In genomic region chr11:47261291-47261800, GRCh38 we compare ENCODE assay signal across 31 cellular contexts.
"Had no signal": no experiment of that assay in that cellular context is flagged by ENCODE, and none has a peak within 500 bp of the region (broad histone marks: within the 10 kb centered on the region; RNA-seq: fewer than 3 reads in every experiment).

No MANE protein-coding gene starts in this region.

- H3K4me3 ChIP-seq: ascending aorta, ovary, skin epidermis, tibial nerve had no signal

- H3K27me3 Mint-ChIP-seq: activated B cell treated with CpG ODN at 0.5 μM for 24 hours; activated naive CD4-positive, alpha-beta T cell treated with anti-CD3 and anti-CD28 coated beads, Interleukin-2, amount 50 U/mL, for 24 hours; activated T-cell treated with anti-CD3 and anti-CD28 coated beads, Interleukin-2, amount 50 U/mL, for 24 hours; activated T-helper 17 cell treated with anti-CD3 and anti-CD28 coated beads, Interleukin-2, amount 50 U/mL, for 72 hours; brain; effector memory CD8-positive, alpha-beta T cell; naive B cell; progenitor cell of endocrine pancreas had no signal

- H3K27ac Mint-ChIP-seq: activated B cell treated with CpG ODN at 0.5 μM for 24 hours; activated naive CD4-positive, alpha-beta T cell treated with anti-CD3 and anti-CD28 coated beads, Interleukin-2, amount 50 U/mL, for 24 hours; activated T-cell treated with anti-CD3 and anti-CD28 coated beads, Interleukin-2, amount 50 U/mL, for 24 hours; activated T-helper 17 cell treated with anti-CD3 and anti-CD28 coated beads, Interleukin-2, amount 50 U/mL, for 72 hours; effector memory CD8-positive, alpha-beta T cell; mesothelial cell of epicardium; naive B cell; nephron progenitor cell; progenitor cell of endocrine pancreas; stimulated activated effector memory CD8-positive, alpha-beta T cell treated with anti-CD3 and anti-CD28 coated beads, Interleukin-12 subunit alpha, Interleukin-12 subunit beta, amount 100 ng/mL, for 72 hours; T-helper 1 cell treated with Interleukin-12 subunit alpha and Interleukin-12 subunit beta and Interleukin-4 antibody, amounts not matched to agents 30 μg/mL and 1 μg/mL, for 36 hours had no signal

- ATAC-seq: activated T-helper 17 cell treated with anti-CD3 and anti-CD28 coated beads, Interleukin-2, amount 50 U/mL, for 72 hours; effector memory CD8-positive, alpha-beta T cell; left cardiac atrium; left ventricle myocardium superior; sciatic nerve; stimulated activated effector memory CD8-positive, alpha-beta T cell treated with anti-CD3 and anti-CD28 coated beads, Interleukin-12 subunit alpha, Interleukin-12 subunit beta, amount 100 ng/mL, for 72 hours had no signal

- H3K36me3 Mint-ChIP-seq: activated naive CD4-positive, alpha-beta T cell treated with anti-CD3 and anti-CD28 coated beads, Interleukin-2, amount 50 U/mL, for 24 hours; brain; mesothelial cell of epicardium; naive B cell; stimulated activated effector memory CD8-positive, alpha-beta T cell treated with anti-CD3 and anti-CD28 coated beads, Interleukin-12 subunit alpha, Interleukin-12 subunit beta, amount 100 ng/mL, for 72 hours had no signal

- H3K27me3 ChIP-seq: ascending aorta, ovary, tibial nerve had no signal

- H3K4me3 Mint-ChIP-seq: activated B cell treated with CpG ODN at 0.5 μM for 24 hours; activated naive CD4-positive, alpha-beta T cell treated with anti-CD3 and anti-CD28 coated beads, Interleukin-2, amount 50 U/mL, for 24 hours; activated T-cell treated with anti-CD3 and anti-CD28 coated beads, Interleukin-2, amount 50 U/mL, for 24 hours; activated T-helper 17 cell treated with anti-CD3 and anti-CD28 coated beads, Interleukin-2, amount 50 U/mL, for 72 hours; brain; effector memory CD8-positive, alpha-beta T cell; mesothelial cell of epicardium; naive B cell; nephron progenitor cell; stimulated activated effector memory CD8-positive, alpha-beta T cell treated with anti-CD3 and anti-CD28 coated beads, Interleukin-12 subunit alpha, Interleukin-12 subunit beta, amount 100 ng/mL, for 72 hours; T-helper 1 cell treated with Interleukin-12 subunit alpha and Interleukin-12 subunit beta and Interleukin-4 antibody, amounts not matched to agents 30 μg/mL and 1 μg/mL, for 36 hours had no signal

- H3K9me2 ChIP-seq: SK-N-SH had no signal

- H3K36me3 ChIP-seq: ascending aorta, ovary had no signal

- DNase-seq: activated B cell treated with CpG ODN at 0.5 μM for 24 hours; activated CD4-positive, alpha-beta T cell treated with anti-CD3 and anti-CD28 coated beads, Interleukin-2, amount 50 U/mL, for 4 hours; activated CD8-positive, alpha-beta memory T cell treated with anti-CD3 and anti-CD28 coated beads, Interleukin-2, amount 50 U/mL, for 48 hours; activated gamma-delta T cell treated with Interleukin-2 at 50 U/mL for 16 hours; activated T-cell treated with anti-CD3 and anti-CD28 coated beads, Interleukin-2, amount 50 U/mL, for 24 hours; cortex of kidney; effector memory CD8-positive, alpha-beta T cell; foreskin fibroblast; head of caudate nucleus; hippocampal formation; left cardiac atrium; left ventricle myocardium superior; mammary epithelial cell; naive B cell; nephron progenitor cell; ovary; SK-N-SH; stimulated activated CD4-positive, alpha-beta T cell treated with anti-CD3 and anti-CD28 coated beads, Interleukin-4, amount 100 ng/mL, for 24 hours; SW 1271; T-helper 9 cell had no signal

- H3K27ac ChIP-seq: ascending aorta, ovary, skin epidermis had no signal

- H3K9me3 ChIP-seq: ascending aorta, ovary, SK-N-SH, tibial nerve had no signal

- H3K9me3 Mint-ChIP-seq: activated B cell treated with CpG ODN at 0.5 μM for 24 hours; activated naive CD4-positive, alpha-beta T cell treated with anti-CD3 and anti-CD28 coated beads, Interleukin-2, amount 50 U/mL, for 24 hours; activated T-cell treated with anti-CD3 and anti-CD28 coated beads, Interleukin-2, amount 50 U/mL, for 24 hours; activated T-helper 17 cell treated with anti-CD3 and anti-CD28 coated beads, Interleukin-2, amount 50 U/mL, for 72 hours; brain; effector memory CD8-positive, alpha-beta T cell; mesothelial cell of epicardium; naive B cell; nephron progenitor cell; stimulated activated effector memory CD8-positive, alpha-beta T cell treated with anti-CD3 and anti-CD28 coated beads, Interleukin-12 subunit alpha, Interleukin-12 subunit beta, amount 100 ng/mL, for 72 hours; T-helper 1 cell treated with Interleukin-12 subunit alpha and Interleukin-12 subunit beta and Interleukin-4 antibody, amounts not matched to agents 30 μg/mL and 1 μg/mL, for 36 hours had no signal

- H3K4me2 ChIP-seq: SK-N-SH had no signal

- H3K9ac ChIP-seq: SK-N-SH had no signal
